22 cellular contexts compared by ENCODE assay signal in the genomic region with DNA sequence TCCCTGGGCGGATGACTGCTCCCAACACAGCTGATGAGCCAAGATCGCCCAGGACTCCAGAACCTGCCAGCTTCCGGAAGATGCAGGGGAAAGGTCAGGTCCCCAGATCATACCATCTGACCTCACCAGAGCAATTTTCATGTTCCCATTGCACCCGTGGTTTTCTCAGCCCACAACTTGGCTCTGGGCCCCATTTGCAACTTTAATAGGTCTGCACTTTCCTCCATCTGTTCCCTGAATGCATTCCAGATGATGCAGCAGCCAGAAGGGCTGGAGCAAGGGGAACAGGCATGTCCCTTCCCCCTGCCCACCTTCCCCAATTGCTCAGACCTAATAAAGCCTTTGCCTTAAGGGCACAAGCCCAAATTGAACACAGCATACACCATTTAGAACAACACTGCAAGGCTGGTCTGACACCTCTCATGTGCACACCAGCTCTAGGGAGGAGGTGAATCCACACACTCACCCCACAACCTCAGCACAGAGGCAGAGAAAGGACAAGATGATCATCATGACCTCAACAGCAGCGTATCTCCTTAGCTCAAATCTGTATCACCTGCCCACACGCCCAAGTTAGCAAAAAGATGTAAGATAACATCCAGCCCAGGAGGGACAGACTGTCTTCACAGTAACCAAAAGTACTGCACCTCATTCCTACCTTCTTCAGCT.
A peak's percentile ranks its signal among the peaks of the same experiment; 100 is the strongest.
DNase-seq lines count a peak whose midpoint lies in the region; ATAC-seq, FAIRE-seq and TF ChIP-seq lines count a peak whose summit lies in the region.
"Had no signal": no experiment of that assay in that cellular context is flagged by ENCODE, and none has a peak within 500 bp of the region (broad histone marks: within the 10 kb centered on the region; RNA-seq: fewer than 3 reads in every experiment).

No MANE protein-coding gene starts in this region.

- H2BK15ac ChIP-seq in H1 (ENCODE audit: low read length) = no peak overlapping the region

- WGBS in H1 (ENCODE audit: extremely low coverage in 1 of 2, insufficient coverage in 1 of 2, insufficient read length in 1 of 2, insufficient replicate concordance in 2 of 2, low coverage in 1 of 2, low lambda C conversion rate in 2 of 2, missing lambda C conversion rate in 1 of 2), 2 experiments = 90% methylated on average over 6 of the region's 6 CpGs; no CpG with 5 or more reads in 1 of the 2 experiments

- H3K4me3 ChIP-seq in H1 (ENCODE audit: extremely low read depth in 1 of 4, insufficient read depth in 2 of 4, low read depth in 3 of 4, low read length in 4 of 4) = no peak overlapping the region
- H3K4me3 ChIP-seq: heart right ventricle, pancreas, sigmoid colon, vagina had no signal

- DNase-seq in GM03348 (ENCODE audit: low spot score) = peak; percentile 52
- peak; percentile 34 for DNase-seq in NCI-H1694 treated with DMSO at 0.1 percent for 48 hours (lab: John Stamatoyannopoulos, UW)
- no peak for DNase-seq in H1 (ENCODE audit: low read depth in 1 of 2, low spot score in 2 of 2)
- no peak for DNase-seq in stimulated activated effector memory CD8-positive, alpha-beta T cell treated with anti-CD3 and anti-CD28 coated beads, Interleukin-12 subunit alpha, Interleukin-12 subunit beta, amount 100 ng/mL, for 72 hours (ENCODE audit: low spot score in 2 of 2)
- DNase-seq in amniotic stem cell (lab: John Stamatoyannopoulos, UW) = no peak
- no peak for DNase-seq in NCI-H526 (lab: John Stamatoyannopoulos, UW)
- no peak for DNase-seq in NCI-H526 treated with DMSO at 0.1 percent for 48 hours (lab: John Stamatoyannopoulos, UW)
- DNase-seq: activated B cell treated with CpG ODN at 0.5 μM for 24 hours; activated CD8-positive, alpha-beta memory T cell treated with anti-CD3 and anti-CD28 coated beads for 24 hours; Calu3; GF-D8; heart right ventricle; NCI-H187; pancreas; SHP77 treated with DMSO at 0.1 percent for 48 hours; sigmoid colon; stimulated activated CD4-positive, alpha-beta T cell treated with anti-CD3 and anti-CD28 coated beads, Interleukin-1b, Interleukin-23, amount 100 ng/mL, for 48 hours; T-helper 17 cell had no signal

- H4K5ac ChIP-seq in H1 (ENCODE audit: insufficient read length, low read depth, low read length) = no peak overlapping the region

- H3K4ac ChIP-seq in H1 (replicated peaks; ENCODE audit: insufficient read length, low read depth, low read length) = no peak overlapping the region

- peaks cover 62% of the 10 kb centered on the region for H3K4me1 Mint-ChIP-seq in stimulated activated effector memory CD8-positive, alpha-beta T cell treated with anti-CD3 and anti-CD28 coated beads, Interleukin-12 subunit alpha, Interleukin-12 subunit beta, amount 100 ng/mL, for 72 hours
- H3K4me1 Mint-ChIP-seq: activated B cell treated with CpG ODN at 0.5 μM for 24 hours, B cell had no signal

- H3K36me3 ChIP-seq in H1 (ENCODE audit: control insufficient read depth in 2 of 4, insufficient read depth in 4 of 4, low read length in 3 of 4) = no peaks in the 10 kb centered on the region
- H3K36me3 ChIP-seq: heart right ventricle, pancreas, sigmoid colon, vagina had no signal

- no peak overlapping the region for H2BK5ac ChIP-seq in H1 (ENCODE audit: low read depth, low read length)

- H3K27ac ChIP-seq in H1 (ENCODE audit: low read depth, low read length) = no peak overlapping the region
- H3K27ac ChIP-seq: heart right ventricle, pancreas, vagina had no signal

- H2BK20ac ChIP-seq in H1 (ENCODE audit: low read length) = no peak overlapping the region

- ATAC-seq in stimulated activated effector memory CD8-positive, alpha-beta T cell treated with anti-CD3 and anti-CD28 coated beads, Interleukin-12 subunit alpha, Interleukin-12 subunit beta, amount 100 ng/mL, for 72 hours = peak; percentile 41
- ATAC-seq: esophagus mucosa, pancreas, T-helper 17 cell had no signal

- H2BK12ac ChIP-seq in H1 (ENCODE audit: low read depth, low read length) = no peak overlapping the region

- no peak overlapping the region for H3K27ac Mint-ChIP-seq in stimulated activated effector memory CD8-positive, alpha-beta T cell treated with anti-CD3 and anti-CD28 coated beads, Interleukin-12 subunit alpha, Interleukin-12 subunit beta, amount 100 ng/mL, for 72 hours
- H3K27ac Mint-ChIP-seq: activated B cell treated with CpG ODN at 0.5 μM for 24 hours, B cell, T-helper 17 cell had no signal

- no peak overlapping the region for H3K9ac ChIP-seq in H1 (replicated peaks in 1 of 4; ENCODE audit: extremely low read depth in 1 of 4, low read depth in 3 of 4, low read length in 3 of 4)

- H3K79me2 ChIP-seq in H1 (ENCODE audit: control insufficient read depth in 1 of 2, insufficient read depth in 2 of 2, low read length in 2 of 2) = no peaks in the 10 kb centered on the region

- H4K8ac ChIP-seq in H1 (ENCODE audit: extremely low read depth, insufficient read depth, low read length) = no peak overlapping the region

- CTCF ChIA-PET in H1 (lab: Charles Lee; ENCODE audit: partially characterized antibody) = interaction anchor here (1.2 to 3.1 kb wide), 4 partner anchors 12 to 97 kb away, joined by 3 to 8 read pairs (median 4); no protein-coding TSS in a partner anchor

- no peak overlapping the region for H3K56ac ChIP-seq in H1 (replicated peaks; ENCODE audit: insufficient read length, low read depth, low read length)

- H2BK120ac ChIP-seq in H1 (replicated peaks; ENCODE audit: low read depth, low read length) = no peak overlapping the region

- no peaks in the 10 kb centered on the region; a peak in 1 of 7 replicates for H3K27me3 ChIP-seq in H1 (replicated peaks in 1 of 4; ENCODE audit: control insufficient read depth in 3 of 4, extremely low read depth in 1 of 4, insufficient read depth in 3 of 4, low read length in 3 of 4)
- H3K27me3 ChIP-seq: heart right ventricle, pancreas, sigmoid colon, vagina had no signal

- TF ChIP-seq POLR2A in H1 (IDR thresholded peaks at IDR 0.05; ENCODE audit: control extremely low read depth in 1 of 2, low read depth in 2 of 2, low read length in 2 of 2) = no peak

- H3K18ac ChIP-seq in H1 (ENCODE audit: extremely low read depth, low read length) = no peak overlapping the region

- H3K4me2 ChIP-seq in H1 (ENCODE audit: insufficient read depth in 1 of 2, low read depth in 2 of 2, low read length in 2 of 2) = no peak overlapping the region

- no peak for FAIRE-seq in H1 (lab: Jason Lieb, UNC)
- FAIRE-seq: pancreas had no signal

- H3K14ac ChIP-seq in H1 (ENCODE audit: insufficient read length) = no peak overlapping the region

- TF ChIP-seq RAD21 in H1 (IDR thresholded peaks at IDR 0.05 in 1 of 2, conservative IDR thresholded peaks at IDR 0.05 in 1 of 2; ENCODE audit: low read depth in 2 of 2, low read length in 2 of 2) = no peak

- no peaks in the 10 kb centered on the region for H3K79me1 ChIP-seq in H1 (ENCODE audit: low read depth, low read length)

- no peaks in the 10 kb centered on the region for H3K36me3 Mint-ChIP-seq in stimulated activated effector memory CD8-positive, alpha-beta T cell treated with anti-CD3 and anti-CD28 coated beads, Interleukin-12 subunit alpha, Interleukin-12 subunit beta, amount 100 ng/mL, for 72 hours

- peaks cover 0 to 2% of the 10 kb centered on the region in 2 experiments for H4K20me1 ChIP-seq in H1 (replicated peaks in 1 of 2; ENCODE audit: control insufficient read depth in 1 of 2, insufficient read depth in 2 of 2, low read length in 2 of 2)

- H3K9me3 ChIP-seq in H1 (ENCODE audit: insufficient read depth in 2 of 2, low read depth in 1 of 2, low read length in 1 of 2) = no peaks in the 10 kb centered on the region
- H3K9me3 ChIP-seq: heart right ventricle, pancreas, sigmoid colon, vagina had no signal

- no peak for TF ChIP-seq EP300 in H1 (IDR thresholded peaks at IDR 0.05; ENCODE audit: borderline replicate concordance in 1 of 2, low read depth in 2 of 2, low read length in 2 of 2)

- POLR2A ChIA-PET in H1 (lab: Charles Lee; ENCODE audit: partially characterized antibody) = no interaction called here

- H3K4me3 Mint-ChIP-seq in stimulated activated effector memory CD8-positive, alpha-beta T cell treated with anti-CD3 and anti-CD28 coated beads, Interleukin-12 subunit alpha, Interleukin-12 subunit beta, amount 100 ng/mL, for 72 hours = no peak overlapping the region
- H3K4me3 Mint-ChIP-seq: activated B cell treated with CpG ODN at 0.5 μM for 24 hours; B cell; central memory CD8-positive, alpha-beta T cell; T-helper 17 cell had no signal

- H2AFZ ChIP-seq in H1 (ENCODE audit: low read length) = no peak overlapping the region

- peak overlapping the region; percentile 59 for H4K91ac ChIP-seq in H1 (replicated peaks; ENCODE audit: insufficient read length, low read length)

- H3K23ac ChIP-seq in H1 (ENCODE audit: insufficient read length) = no peak overlapping the region

- no peak overlapping the region for H2AK5ac ChIP-seq in H1 (ENCODE audit: low read depth, low read length)

- H3K23me2 ChIP-seq in H1 (ENCODE audit: low read depth, low read length) = peaks cover 3% of the 10 kb centered on the region; the same call in 1 of the 2 replicates

- peaks cover 0 to 5% (median 0%) of the 10 kb centered on the region in 4 experiments; a peak in 3 of 7 replicates for H3K4me1 ChIP-seq in H1 (replicated peaks in 1 of 4; ENCODE audit: control insufficient read depth in 3 of 4, insufficient read depth in 4 of 4, low read length in 3 of 4)
- H3K4me1 ChIP-seq: pancreas had no signal

- no peak for TF ChIP-seq CTCF in H1 (IDR thresholded peaks at IDR 0.05; ENCODE audit: control extremely low read depth in 1 of 3, insufficient read depth in 1 of 3, low read depth in 1 of 3, low read length in 3 of 3)

- H3K9me3 Mint-ChIP-seq in stimulated activated effector memory CD8-positive, alpha-beta T cell treated with anti-CD3 and anti-CD28 coated beads, Interleukin-12 subunit alpha, Interleukin-12 subunit beta, amount 100 ng/mL, for 72 hours = no peaks in the 10 kb centered on the region
- H3K9me3 Mint-ChIP-seq: activated B cell treated with CpG ODN at 0.5 μM for 24 hours; central memory CD8-positive, alpha-beta T cell had no signal

TF ChIP-seq in H1, 55 proteins besides CTCF, POLR2A, EP300 and RAD21:
- TF ChIP-seq JUN (IDR thresholded peaks at IDR 0.05; ENCODE audit: low read depth, low read length) (no peak), TEAD4 (IDR thresholded peaks at IDR 0.05; ENCODE audit: low read depth, low read length) (no peak), TCF12 (IDR thresholded peaks at IDR 0.05; ENCODE audit: low read depth, low read length) (no peak), KDM4A (IDR thresholded peaks at IDR 0.05; ENCODE audit: low read depth, low read length, severe bottlenecking) (no peak), GABPA (IDR thresholded peaks at IDR 0.05; ENCODE audit: borderline replicate concordance, insufficient read depth, low read length) (no peak), EZH2 (IDR thresholded peaks at IDR 0.05; ENCODE audit: low read depth, low read length, severe bottlenecking) (no peak), SP2 (IDR thresholded peaks at IDR 0.05; ENCODE audit: low read length) (no peak), RFX5 (IDR thresholded peaks at IDR 0.05; ENCODE audit: borderline replicate concordance, low read depth, low read length) (no peak), KDM5A (IDR thresholded peaks at IDR 0.05; ENCODE audit: low read length) (no peak), RNF2 (IDR thresholded peaks at IDR 0.05; ENCODE audit: borderline replicate concordance, low read depth, low read length, missing control alignments, poor library complexity, severe bottlenecking) (no peak), FOSL1 (IDR thresholded peaks at IDR 0.05; ENCODE audit: insufficient read depth, low read depth, low read length) (no peak)
TF ChIP-seq in H1: peak in this region for 0.

Comparison
In these comparisons a context has a peak if more than half of its experiments do, and no peak if none do; other contexts are left out.
1. DNase-seq: peak in GM03348 (single experiment) and NCI-H1694 treated with DMSO at 0.1 percent for 48 hours (single experiment); none in H1 (0 of 2), stimulated activated effector memory CD8-positive, alpha-beta T cell treated with anti-CD3 and anti-CD28 coated beads, Interleukin-12 subunit alpha, Interleukin-12 subunit beta, amount 100 ng/mL, for 72 hours (0 of 2), amniotic stem cell (single experiment), NCI-H526 (0 of 2) and NCI-H526 treated with DMSO at 0.1 percent for 48 hours (single experiment).